Comparison of ENCODE assay signal across 7 cellular contexts in genomic region chr3:50525987-50526386, GRCh38. TPM values are rescaled to one million over a fixed set of nuclear protein-coding genes. Genes with fewer than 3 reads are reported as not detected.
DNase-seq lines count a peak whose midpoint lies in the region; ATAC-seq and TF ChIP-seq lines count a peak whose summit lies in the region.

No MANE protein-coding gene starts in this region.

- TF ChIP-seq POLR2A in upper lobe of left lung (IDR thresholded peaks at IDR 0.05): no peak

- H3K4me3 ChIP-seq in astrocyte of the cerebellum (ENCODE audit: low read depth, low read length) (no peak overlapping the region), upper lobe of left lung (no peak overlapping the region)

- H3K4me3 Mint-ChIP-seq in memory B cell: no peak overlapping the region

- in situ Hi-C loops in astrocyte of the cerebellum (cut with HindIII; ENCODE audit: low sequenced_read_pairs): no loop called here

- CTCF ChIA-PET in HEK293T (lab: Yijun Ruan, JAX): no interaction called here

- H3K36me3 Mint-ChIP-seq in memory B cell: no peaks in the 10 kb centered on the region

- no peak for TF ChIP-seq EP300 in upper lobe of left lung (IDR thresholded peaks at IDR 0.05)

- H3K27me3 Mint-ChIP-seq in memory B cell: peaks cover 16% of the 10 kb centered on the region

- DNase-seq in HEK293T (ENCODE audit: extremely low spot score) (peak; percentile 38), astrocyte of the cerebellum (ENCODE audit: low read depth) (peak; percentile 6), memory B cell (ENCODE audit: low spot score in 2 of 2) (no peak), upper lobe of left lung (peak in 1 of 2 donors; percentile 44)
- DNase-seq in effector CD4-positive, alpha-beta T cell: no peak

- H3K27me3 ChIP-seq in upper lobe of left lung: no peaks in the 10 kb centered on the region

- H3K9me3 ChIP-seq in upper lobe of left lung: no peaks in the 10 kb centered on the region

- 28 to 39% methylated on average over 2 to 6 of the region's 6 CpGs for WGBS in upper lobe of left lung, 2 donors

- ATAC-seq in SK-N-SH treated with all-trans-retinoic acid at 6 μM for 48 hours (peak; percentile 61), memory B cell (ENCODE audit: low read depth) (peak; percentile 64), upper lobe of left lung (ENCODE audit: low FRiP score in 2 of 2) (peak; percentile 53 to 55), HG03159 (IDR thresholded peaks at IDR 0.05; ENCODE audit: unreplicated experiment) (no peak)

- H3K27ac Mint-ChIP-seq in memory B cell: no peak overlapping the region

- H3K4me1 ChIP-seq in upper lobe of left lung: peaks cover 3 to 4% (median 3%) of the 10 kb centered on the region in 4 donors

- TF ChIP-seq CTCF in astrocyte of the cerebellum (IDR thresholded peaks at IDR 0.05; ENCODE audit: low read depth, low read length, missing control alignments): no peak
- TF ChIP-seq CTCF in upper lobe of left lung (IDR thresholded peaks at IDR 0.05): no peak

- no peaks in the 10 kb centered on the region for H3K9me3 Mint-ChIP-seq in memory B cell

- no peaks in the 10 kb centered on the region for H3K36me3 ChIP-seq in upper lobe of left lung

- H3K27ac ChIP-seq in upper lobe of left lung: no peak overlapping the region

- POLR2A ChIA-PET in HEK293T (lab: Yijun Ruan, JAX): no interaction called here

- no peaks in the 10 kb centered on the region for H3K4me1 Mint-ChIP-seq in memory B cell

TF ChIP-seq in HEK293T, 16 proteins besides CTCF, POLR2A, EP300 and RAD21:
- no peak for TF ChIP-seq FOXK2 (IDR thresholded peaks at IDR 0.05)

TF ChIP-seq in SK-N-SH treated with all-trans-retinoic acid at 6 μM for 48 hours, 23 proteins besides CTCF, POLR2A, EP300 and RAD21:
- TF ChIP-seq SNAI2 (CRISPR knock-in tag; IDR thresholded peaks at IDR 0.05) (no peak), PATZ1 (CRISPR knock-in tag; IDR thresholded peaks at IDR 0.05; ENCODE audit: borderline replicate concordance) (no peak), ISL1 (CRISPR knock-in tag; IDR thresholded peaks at IDR 0.05) (no peak), ESRRG (CRISPR knock-in tag; IDR thresholded peaks at IDR 0.05) (no peak), TOX (CRISPR knock-in tag; IDR thresholded peaks at IDR 0.05; ENCODE audit: borderline replicate concordance) (no peak), TCF4 (CRISPR knock-in tag; IDR thresholded peaks at IDR 0.05; ENCODE audit: borderline replicate concordance) (no peak), ZC3H10 (CRISPR knock-in tag; IDR thresholded peaks at IDR 0.05) (no peak), CSRNP3 (CRISPR knock-in tag; IDR thresholded peaks at IDR 0.05) (no peak), TSHZ2 (CRISPR knock-in tag; IDR thresholded peaks at IDR 0.05) (no peak), BACH2 (CRISPR knock-in tag; IDR thresholded peaks at IDR 0.05; ENCODE audit: borderline replicate concordance) (no peak), RARB (CRISPR knock-in tag; IDR thresholded peaks at IDR 0.05) (no peak), ZNF8 (CRISPR knock-in tag; IDR thresholded peaks at IDR 0.05) (no peak), ZFP30 (CRISPR knock-in tag; IDR thresholded peaks at IDR 0.05) (no peak), ZFP3 (CRISPR knock-in tag; IDR thresholded peaks at IDR 0.05) (no peak)

RNA-seq across cellular contexts. Expression of gene CACNA2D2, which starts 22.6 kb away (rescaled TPM):
- 100 to 1,000 TPM in 4 of 6 donors, 10 to 100 TPM in 2; 71.5 to 213 (median 113) TPM for total RNA-seq in upper lobe of left lung

RNA-seq across cellular contexts. Expression of gene C3orf18, which starts 41.6 kb away (rescaled TPM):
- 1 to 10 TPM; 4.7 to 7.5 (median 5.7) TPM for total RNA-seq in upper lobe of left lung

RNA-seq across cellular contexts. Expression of gene HEMK1, which starts 43.3 kb away (rescaled TPM):
- total RNA-seq in upper lobe of left lung: 10 to 100 TPM in 3 of 6 donors, 1 to 10 TPM in 3; 5.0 to 25.3 (median 9.6) TPM

Comparison
In these comparisons a context has a peak if more than half of its experiments do, and no peak if none do; other contexts are left out.
1. DNase-seq: peak in HEK293T (single experiment) and astrocyte of the cerebellum (single experiment); none in memory B cell (0 of 2) and effector CD4-positive, alpha-beta T cell (single experiment).